ENCODE assay signal across 8 cellular contexts in the genomic region with DNA sequence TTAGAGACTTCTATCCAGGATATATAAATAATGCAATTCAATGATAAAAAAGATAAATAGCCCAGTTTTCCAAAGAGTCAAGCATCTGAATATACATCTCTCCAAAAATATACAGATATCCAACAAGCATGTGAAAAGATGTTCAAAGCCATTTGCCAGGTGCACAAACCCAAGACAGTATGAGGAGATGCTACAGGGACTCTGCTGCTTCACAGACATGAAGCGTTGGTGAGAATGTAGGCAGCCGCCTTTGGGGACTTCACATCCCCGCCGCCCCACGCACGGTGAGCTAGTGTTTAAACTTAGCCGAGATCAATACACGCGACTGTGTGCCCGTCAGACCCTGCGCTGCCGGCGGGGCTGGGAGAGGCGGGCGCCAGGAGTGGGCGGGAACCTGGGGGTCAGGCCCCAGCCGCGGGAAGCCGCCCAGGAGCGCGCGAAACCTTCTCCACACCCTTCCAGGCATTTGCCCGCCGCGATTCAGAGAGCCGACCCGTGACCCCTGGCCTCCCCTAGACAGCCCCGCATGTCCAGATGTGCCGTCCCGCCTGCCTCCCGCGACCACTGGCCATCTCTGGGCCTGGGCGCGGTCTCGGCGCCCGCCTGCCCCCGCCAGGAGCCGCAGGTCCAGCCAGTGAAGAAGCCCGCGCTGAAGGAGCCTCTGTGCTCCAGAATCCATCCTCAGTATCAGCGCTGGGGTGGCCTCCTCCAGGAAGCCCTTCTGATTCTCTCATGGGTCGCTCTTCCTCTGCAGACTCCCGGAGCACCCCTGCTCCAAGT. TPM values are rescaled to one million over a fixed set of nuclear protein-coding genes. Genes with fewer than 3 reads are reported as not detected.
A peak's percentile ranks its signal among the peaks of the same experiment; 100 is the strongest.
DNase-seq lines count a peak whose midpoint lies in the region; TF ChIP-seq lines count a peak whose summit lies in the region.

No MANE protein-coding gene starts in this region.

- peak overlapping the region; percentile 49; the same call in 1 of the 2 replicates for H3K4me3 Mint-ChIP-seq in HFFc6

- TF ChIP-seq POLR2A in lower leg skin (IDR thresholded peaks at IDR 0.05) = no peak

- TF ChIP-seq CTCF in HFFc6 (IDR thresholded peaks at IDR 0.05) = no peak
- TF ChIP-seq CTCF in ascending aorta (IDR thresholded peaks at IDR 0.05) = no peak
- no peak for TF ChIP-seq CTCF in lower leg skin (IDR thresholded peaks at IDR 0.05)
- no peak for TF ChIP-seq CTCF in tibial artery (IDR thresholded peaks at IDR 0.05)

- H3K36me3 ChIP-seq in ascending aorta (no peaks in the 10 kb centered on the region), tibial artery (no peaks in the 10 kb centered on the region)

- H3K27ac Mint-ChIP-seq in HFFc6 = no peak overlapping the region

- intact Hi-C loops in ascending aorta (cut with DNase I) (no loop called here), lower leg skin (cut with DNase I; ENCODE audit: low total_unique reads) (no loop called here), tibial artery (cut with DNase I; ENCODE audit: low total_unique reads) (no loop called here)

- DNase-seq in NCI-H1105 treated with DMSO at 0.1 percent for 48 hours (lab: John Stamatoyannopoulos, UW) (peak; percentile 33), NCI-H1105 (lab: John Stamatoyannopoulos, UW) (no peak), HFFc6 (no peak), NCI-H69 (lab: John Stamatoyannopoulos, UW) (peak; percentile 23), ascending aorta (ENCODE audit: low spot score in 2 of 2) (no peak), lower leg skin (ENCODE audit: low spot score in 2 of 2) (no peak), tibial artery (no peak), middle frontal gyrus (ENCODE audit: extremely low spot score, low spot score) (no peak)

- H3K27ac ChIP-seq in ascending aorta (no peak overlapping the region), tibial artery (no peak overlapping the region)

- H3K27me3 ChIP-seq in ascending aorta (no peaks in the 10 kb centered on the region), tibial artery (peaks cover 0 to 43% of the 10 kb centered on the region in 2 donors)

- no peaks in the 10 kb centered on the region for H3K36me3 Mint-ChIP-seq in HFFc6 (ENCODE audit: low read depth)

- peaks cover 48% of the 10 kb centered on the region for H3K27me3 Mint-ChIP-seq in HFFc6 (ENCODE audit: insufficient read depth)

- H3K9me3 ChIP-seq in ascending aorta = no peaks in the 10 kb centered on the region
- no peaks in the 10 kb centered on the region for H3K9me3 ChIP-seq in tibial artery

- WGBS in lower leg skin, 2 donors = 0% methylated on average over 24 to 41 of the region's 44 CpGs

- no peaks in the 10 kb centered on the region for H3K9me3 Mint-ChIP-seq in HFFc6

- H3K4me1 ChIP-seq in ascending aorta = peaks cover 6 to 13% of the 10 kb centered on the region in 2 donors
- H3K4me1 ChIP-seq in tibial artery = peaks cover 0 to 21% (median 18%) of the 10 kb centered on the region in 4 donors

- no peaks in the 10 kb centered on the region for H3K4me1 Mint-ChIP-seq in HFFc6 (ENCODE audit: low read depth)

- H3K4me3 ChIP-seq in ascending aorta = peak overlapping the region; percentile 58 to 65
- peak overlapping the region; percentile 7 for H3K4me3 ChIP-seq in lower leg skin (ENCODE audit: low read depth, poor library complexity, severe bottlenecking)
- H3K4me3 ChIP-seq in tibial artery = peak overlapping the region; percentile 43 to 58

RNA-seq across cellular contexts. Expression of a gene that starts 0.8 kb away (rescaled TPM):
- total RNA-seq in HFFc6 (2021; fragmentation: NEBNext Ultra II Directional; extraction: Animal tissue kit (Norgen Biotek cat#: 25700)) = not detected
- total RNA-seq in ascending aorta (23.1 TPM), lower leg skin (10 to 100 TPM in 3 of 4 donors, 1 to 10 TPM in 1; 7.4 to 16.0 (median 11.9) TPM)

RNA-seq across cellular contexts. Expression of a gene that starts 57.8 kb away (rescaled TPM):
- total RNA-seq in HFFc6 (2021; fragmentation: NEBNext Ultra II Directional; extraction: Animal tissue kit (Norgen Biotek cat#: 25700)) = not detected
- total RNA-seq in ascending aorta = not detected
- under 1 TPM in 1 of 4 donors, not detected in 3; 0.10 TPM for total RNA-seq in lower leg skin

Comparison
In these comparisons a context has a peak if more than half of its experiments do, and no peak if none do; other contexts are left out.
1. DNase-seq: peak in NCI-H1105 treated with DMSO at 0.1 percent for 48 hours (single experiment) and NCI-H69 (single experiment); none in NCI-H1105 (single experiment), HFFc6 (single experiment), ascending aorta (0 of 2), lower leg skin (0 of 2), tibial artery (0 of 2) and middle frontal gyrus (single experiment).
2. H3K4me3 ChIP-seq: peak in every context shown above with its lines; median percentile 62 in ascending aorta; 50 in tibial artery; 7 in lower leg skin.
3. RNA of a gene that starts 0.8 kb away (total RNA-seq): 23.1 TPM in ascending aorta (single experiment) and 7.4 to 16.0 TPM in lower leg skin; not detected in HFFc6; every median in the first group is over 4 times any median in the second.